8 cellular contexts compared by ENCODE assay signal in genomic region chrX:7927259-7928167, GRCh38. TPM values are rescaled to one million over a fixed set of nuclear protein-coding genes. Genes with fewer than 3 reads are reported as not detected.
A peak's percentile ranks its signal among the peaks of the same experiment; 100 is the strongest.
DNase-seq lines count a peak whose midpoint lies in the region; TF ChIP-seq lines count a peak whose summit lies in the region.

Gene PNPLA4, minus strand, starts transcription at chrX:7927413. Its CDS starts 1,294 bp downstream, at chrX:7926119.

- POLR2A ChIA-PET in HEK293T (lab: Yijun Ruan, JAX): no interaction called here

- TF ChIP-seq CTCF in GM06990 (IDR thresholded peaks at IDR 0.05; ENCODE audit: insufficient read depth, low read length, poor library complexity, severe bottlenecking): peak; percentile 57

- peak within 1 kb of the TSS; percentile 76 for H3K4me3 ChIP-seq in GM06990 (replicated peaks; ENCODE audit: low read depth, low read length)

- H3K27me3 ChIP-seq in GM06990 (replicated peaks; ENCODE audit: control insufficient read depth, insufficient read depth, low read length): no peaks in the 10 kb centered on the region

- CTCF ChIA-PET in HEK293T (lab: Yijun Ruan, JAX): no interaction called here

- H3K36me3 ChIP-seq in GM06990 (ENCODE audit: control insufficient read depth, insufficient read depth, low read length): peaks cover 2% of the 10 kb centered on the region; the same call in 1 of the 2 replicates

- DNase-seq in GM06990 (ENCODE audit: extremely low read depth, insufficient read length): peak; percentile 97
- DNase-seq in HEK293T (ENCODE audit: extremely low spot score): peak; percentile 6
- DNase-seq in NCI-H1417 treated with DMSO at 0.1 percent for 48 hours (lab: John Stamatoyannopoulos, UW): peak; percentile 95
- DNase-seq in activated CD4-positive, alpha-beta T cell treated with anti-CD3 and anti-CD28 coated beads for 24 hours (ENCODE audit: low read depth in 2 of 2): peak; percentile 61 to 75
- DNase-seq in cerebellum (ENCODE audit: low spot score): peak; percentile 71
- DNase-seq in kidney glomerular epithelial cell (lab: John Stamatoyannopoulos, UW): peak; percentile 68
- peak; percentile 64 to 84 for DNase-seq in stimulated activated CD4-positive, alpha-beta T cell treated with anti-CD3 and anti-CD28 coated beads, Interleukin-15, amount 100 ng/mL, for 48 hours (ENCODE audit: low read depth in 2 of 2)
- DNase-seq in DMS79 treated with DMSO at 0.1 percent for 48 hours (lab: John Stamatoyannopoulos, UW): no peak

TF ChIP-seq in HEK293T, 16 proteins besides CTCF, POLR2A, EP300 and RAD21:
- no peak for TF ChIP-seq FOXK2 (IDR thresholded peaks at IDR 0.05)
- no peak for TF ChIP-seq ARNT (IDR thresholded peaks at IDR 0.05)
- TF ChIP-seq BHLHE40 (IDR thresholded peaks at IDR 0.05; ENCODE audit: borderline replicate concordance): no peak
- TF ChIP-seq PKNOX1 (IDR thresholded peaks at IDR 0.05): peak; percentile 53; the same call in 1 of the 2 replicates
- no peak for TF ChIP-seq HDGF (IDR thresholded peaks at IDR 0.05; ENCODE audit: borderline replicate concordance)

RNA-seq across cellular contexts. Expression of gene PNPLA4, which starts in this region (rescaled TPM):
- total RNA-seq in cerebellum: 10.5 TPM
